7 cellular contexts compared by ENCODE assay signal in the genomic region with DNA sequence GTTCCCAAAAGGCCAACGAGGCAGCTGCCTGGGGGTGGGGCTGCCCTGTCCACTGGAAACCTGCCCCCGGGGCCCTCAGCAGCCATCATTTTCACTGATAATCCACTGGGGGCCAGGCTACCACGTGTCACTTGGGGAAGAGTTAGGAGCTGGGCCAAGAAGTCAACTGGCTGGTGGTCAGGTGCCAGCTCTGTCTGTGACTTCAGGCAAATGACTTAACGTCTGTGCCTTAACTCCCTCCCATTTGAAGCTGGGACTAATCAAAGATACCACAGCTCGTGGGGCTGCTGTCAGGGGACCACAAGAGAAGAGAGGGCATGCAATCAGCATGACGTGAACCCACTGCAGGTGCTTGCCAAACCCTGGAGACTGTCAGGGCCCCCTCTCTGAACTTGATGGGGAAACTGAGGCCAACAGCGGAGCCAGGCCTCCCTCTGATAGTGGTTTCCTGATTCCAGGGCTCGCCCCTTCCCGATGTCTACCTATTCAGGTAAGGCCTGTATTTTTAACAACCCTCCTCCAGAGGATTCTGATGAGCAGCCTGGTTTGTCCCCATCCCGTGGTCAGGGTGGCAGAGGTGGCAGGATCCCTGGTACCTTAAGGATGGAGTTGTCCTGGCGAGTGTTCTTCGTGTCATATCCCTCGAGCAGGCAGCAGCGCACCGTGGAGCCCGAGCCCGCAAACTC. TPM values are rescaled to one million over a fixed set of nuclear protein-coding genes. Genes with fewer than 3 reads are reported as not detected.
DNase-seq lines count a peak whose midpoint lies in the region; ATAC-seq lines count a peak whose summit lies in the region.
"Had no signal": no experiment of that assay in that cellular context is flagged by ENCODE, and none has a peak within 500 bp of the region (broad histone marks: within the 10 kb centered on the region; RNA-seq: fewer than 3 reads in every experiment).

No MANE protein-coding gene starts in this region.

- H3K27ac Mint-ChIP-seq in effector memory CD8-positive, alpha-beta T cell, result peak overlapping the region; percentile 38 to 81

- DNase-seq in SK-MEL-5 (ENCODE audit: low read depth, low spot score) (peak; percentile 73), posterior cingulate gyrus (peak in 7 of 10 donors; percentile 57 to 92 (median 64))
- no peak for DNase-seq in effector memory CD8-positive, alpha-beta T cell
- DNase-seq: NCI-H524 had no signal

- peaks cover 91% of the 10 kb centered on the region for H3K36me3 Mint-ChIP-seq in effector memory CD8-positive, alpha-beta T cell (ENCODE audit: insufficient read depth)

- H3K9me3 Mint-ChIP-seq in effector memory CD8-positive, alpha-beta T cell, result no peaks in the 10 kb centered on the region

- ATAC-seq in effector memory CD8-positive, alpha-beta T cell (replicated peaks), result no peak
- ATAC-seq in GM18498 (IDR thresholded peaks at IDR 0.05; ENCODE audit: unreplicated experiment) (no peak), HG03139 (IDR thresholded peaks at IDR 0.05; ENCODE audit: unreplicated experiment) (no peak), HG03159 (IDR thresholded peaks at IDR 0.05; ENCODE audit: unreplicated experiment) (no peak)

- no peaks in the 10 kb centered on the region for H3K27me3 Mint-ChIP-seq in effector memory CD8-positive, alpha-beta T cell

- no peak overlapping the region for H3K4me3 Mint-ChIP-seq in effector memory CD8-positive, alpha-beta T cell

- peaks cover 20 to 33% of the 10 kb centered on the region in 2 donors for H3K4me1 Mint-ChIP-seq in effector memory CD8-positive, alpha-beta T cell (ENCODE audit: low read depth in 2 of 2)

- in situ Hi-C loops in SK-MEL-5 (cut with HindIII; ENCODE audit: low pct_unique_long_range_greater_than_20kb, low sequenced_read_pairs), result no loop called here

- intact Hi-C loops in posterior cingulate gyrus (cut with DNase I), result loop anchor here (10.0 kb wide), 2 partner anchors 145 to 175 kb away; partner anchors contain the start of gene PTGES2

RNA-seq across cellular contexts. Expression of gene DPM2, which starts 12.3 kb away (rescaled TPM):
- 31.4 and 34.9 TPM in 2 replicates for total RNA-seq in SK-MEL-5 (2014; rRNA removed; shearing (Covaris generic))
- polyA plus RNA-seq in SK-MEL-5 (2015; cell fraction: cytosol; rRNA removed), result 58.5 and 60.3 TPM in 2 replicates
- polyA plus RNA-seq in SK-MEL-5 (2015; cell fraction: nucleus; rRNA removed), result 38.5 and 69.3 TPM in 2 replicates

RNA-seq across cellular contexts. Expression of gene PIP5KL1, which starts 19.4 kb away (rescaled TPM):
- total RNA-seq in SK-MEL-5 (2014; rRNA removed; shearing (Covaris generic)), result 0.32 TPM in 1 of 2 replicates, not detected in the other
- polyA plus RNA-seq in SK-MEL-5 (2015; cell fraction: cytosol; rRNA removed), result 0.30 and 1.3 TPM in 2 replicates
- 1.9 and 4.6 TPM in 2 replicates for polyA plus RNA-seq in SK-MEL-5 (2015; cell fraction: nucleus; rRNA removed)

RNA-seq across cellular contexts. Expression of gene EEIG1, which starts 30.8 kb away (rescaled TPM):
- 28.5 and 31.1 TPM in 2 replicates for total RNA-seq in SK-MEL-5 (2014; rRNA removed; shearing (Covaris generic))
- polyA plus RNA-seq in SK-MEL-5 (2015; cell fraction: cytosol; rRNA removed), result 157 and 182 TPM in 2 replicates
- polyA plus RNA-seq in SK-MEL-5 (2015; cell fraction: nucleus; rRNA removed), result 92.1 and 104 TPM in 2 replicates

RNA-seq across cellular contexts. Expression of gene ST6GALNAC4, which starts 33.1 kb away (rescaled TPM):
- 5.2 and 7.4 TPM in 2 replicates for total RNA-seq in SK-MEL-5 (2014; rRNA removed; shearing (Covaris generic))
- 17.9 and 18.1 TPM in 2 replicates for polyA plus RNA-seq in SK-MEL-5 (2015; cell fraction: cytosol; rRNA removed)
- 6.6 and 7.9 TPM in 2 replicates for polyA plus RNA-seq in SK-MEL-5 (2015; cell fraction: nucleus; rRNA removed)

RNA-seq across cellular contexts. Expression of gene ST6GALNAC6, which starts 50.6 kb away (rescaled TPM):
- total RNA-seq in SK-MEL-5 (2014; rRNA removed; shearing (Covaris generic)), result 10.1 TPM in 2 replicates
- 14.1 and 15.6 TPM in 2 replicates for polyA plus RNA-seq in SK-MEL-5 (2015; cell fraction: cytosol; rRNA removed)
- 30.4 and 44.8 TPM in 2 replicates for polyA plus RNA-seq in SK-MEL-5 (2015; cell fraction: nucleus; rRNA removed)

Comparison
In these comparisons a context has a peak if more than half of its experiments do, and no peak if none do; other contexts are left out.
1. DNase-seq: peak in SK-MEL-5 (single experiment) and posterior cingulate gyrus (7 of 10); none in effector memory CD8-positive, alpha-beta T cell (0 of 3).